8 cellular contexts compared by ENCODE assay signal in genomic region chr5:141417494-141418172, GRCh38.
DNase-seq lines count a peak whose midpoint lies in the region; ATAC-seq and TF ChIP-seq lines count a peak whose summit lies in the region.
"Not testable (repeated sequence)": the region's sequence is repeated elsewhere in the genome, so short reads cannot be mapped to it uniquely, and the experiment has no call there.

TSS of gene PCDHGB7 (plus strand) at chr5:141417677. CDS start at chr5:141417860, 183 bp downstream.

- peaks cover 32% of the 10 kb centered on the region for H3K4me1 Mint-ChIP-seq in activated naive CD4-positive, alpha-beta T cell treated with anti-CD3 and anti-CD28 coated beads, Interleukin-2, amount 10 ng/mL, durations not matched to agents 7 days and 5 days
- H3K4me1 Mint-ChIP-seq in stimulated activated naive B cell treated with anti-CD40 and anti-IgM and Interleukin-4, amounts not matched to agents 10 μg/mL and 1 μg/mL and 100 μg/mL, for 72 hours, result peaks cover 16 to 30% of the 10 kb centered on the region in 2 donors

- peak within 1 kb of the TSS; percentile 59 for H3K27ac Mint-ChIP-seq in activated naive CD4-positive, alpha-beta T cell treated with anti-CD3 and anti-CD28 coated beads, Interleukin-2, amount 10 ng/mL, durations not matched to agents 7 days and 5 days
- peak within 1 kb of the TSS; percentile 88 for H3K27ac Mint-ChIP-seq in stimulated activated naive B cell treated with anti-CD40 and anti-IgM and Interleukin-4, amounts not matched to agents 10 μg/mL and 1 μg/mL and 100 μg/mL, for 72 hours

- CTCF ChIA-PET in activated naive CD4-positive, alpha-beta T cell treated with anti-CD3 and anti-CD28 coated beads, Interleukin-2, amount 10 ng/mL, durations not matched to agents 7 days and 5 days (lab: Charles Lee), result interaction anchor here (0.9 to 1.7 kb wide), 9 partner anchors 11 to 146 kb away, joined by 3 to 6 read pairs (median 4); partner anchors contain the start of genes PCDHGB3 and PCDHGB6

- peaks cover 27% of the 10 kb centered on the region for H3K36me3 Mint-ChIP-seq in activated naive CD4-positive, alpha-beta T cell treated with anti-CD3 and anti-CD28 coated beads, Interleukin-2, amount 10 ng/mL, durations not matched to agents 7 days and 5 days
- peaks cover 23 to 24% of the 10 kb centered on the region in 2 donors for H3K36me3 Mint-ChIP-seq in stimulated activated naive B cell treated with anti-CD40 and anti-IgM and Interleukin-4, amounts not matched to agents 10 μg/mL and 1 μg/mL and 100 μg/mL, for 72 hours

- H3K27me3 Mint-ChIP-seq in activated naive CD4-positive, alpha-beta T cell treated with anti-CD3 and anti-CD28 coated beads, Interleukin-2, amount 10 ng/mL, durations not matched to agents 7 days and 5 days, result peaks cover 90% of the 10 kb centered on the region
- H3K27me3 Mint-ChIP-seq in stimulated activated naive B cell treated with anti-CD40 and anti-IgM and Interleukin-4, amounts not matched to agents 10 μg/mL and 1 μg/mL and 100 μg/mL, for 72 hours, result peaks cover 68 to 88% of the 10 kb centered on the region in 2 donors

- ATAC-seq in GM21447 (IDR thresholded peaks at IDR 0.05; ENCODE audit: unreplicated experiment) (peak; percentile 56), HG03521 (IDR thresholded peaks at IDR 0.05; ENCODE audit: unreplicated experiment) (peak; percentile 57)
- ATAC-seq in stimulated activated naive B cell treated with anti-CD40 and anti-IgM and Interleukin-4, amounts not matched to agents 10 μg/mL and 1 μg/mL and 100 μg/mL, for 72 hours (replicated peaks), result peak; percentile 55 to 75

- peaks cover 11% of the 10 kb centered on the region for H3K27me3 ChIP-seq in mucosa of stomach (ENCODE audit: control insufficient read depth, insufficient read depth, low read length)

- H3K9me3 Mint-ChIP-seq in activated naive CD4-positive, alpha-beta T cell treated with anti-CD3 and anti-CD28 coated beads, Interleukin-2, amount 10 ng/mL, durations not matched to agents 7 days and 5 days, result peaks cover 38% of the 10 kb centered on the region
- H3K9me3 Mint-ChIP-seq in stimulated activated naive B cell treated with anti-CD40 and anti-IgM and Interleukin-4, amounts not matched to agents 10 μg/mL and 1 μg/mL and 100 μg/mL, for 72 hours, result peaks cover 16 to 28% of the 10 kb centered on the region in 2 donors

- not testable (repeated sequence) for H3K36me3 ChIP-seq in mucosa of stomach (ENCODE audit: control insufficient read depth, insufficient read depth, low read length)

- DNase-seq in DMS53 (lab: John Stamatoyannopoulos, UW) (peak; percentile 89), RKO (ENCODE audit: low spot score) (peak; percentile 67), foreskin fibroblast (peak; percentile 84 to 94)
- DNase-seq in activated naive CD4-positive, alpha-beta T cell treated with anti-CD3 and anti-CD28 coated beads, Interleukin-2, amount 10 ng/mL, durations not matched to agents 7 days and 5 days, result peak; percentile 63
- not testable (repeated sequence) for DNase-seq in stimulated activated naive B cell treated with anti-CD40 and anti-IgM and Interleukin-4, amounts not matched to agents 10 μg/mL and 1 μg/mL and 100 μg/mL, for 72 hours

- H3K4me3 ChIP-seq in foreskin fibroblast (ENCODE audit: low read depth in 1 of 2, low read length in 2 of 2) (peak within 1 kb of the TSS; percentile 46 to 56), mucosa of stomach (ENCODE audit: low read length) (peak within 1 kb of the TSS; percentile 10)

- H3K9me3 ChIP-seq in mucosa of stomach (ENCODE audit: control insufficient read depth, low read length), result peaks cover 61% of the 10 kb centered on the region

- TF ChIP-seq CTCF in foreskin fibroblast (IDR thresholded peaks at IDR 0.05; ENCODE audit: low read depth, low read length), result peak; percentile 78

- H3K9ac ChIP-seq in mucosa of stomach (ENCODE audit: low read length), result not testable (repeated sequence)

- H3K4me3 Mint-ChIP-seq in activated naive CD4-positive, alpha-beta T cell treated with anti-CD3 and anti-CD28 coated beads, Interleukin-2, amount 10 ng/mL, durations not matched to agents 7 days and 5 days, result peak within 1 kb of the TSS; percentile 60
- peak within 1 kb of the TSS; percentile 63 to 75 for H3K4me3 Mint-ChIP-seq in stimulated activated naive B cell treated with anti-CD40 and anti-IgM and Interleukin-4, amounts not matched to agents 10 μg/mL and 1 μg/mL and 100 μg/mL, for 72 hours

- H3K4me1 ChIP-seq in mucosa of stomach (ENCODE audit: control insufficient read depth, insufficient read depth, low read length), result not testable (repeated sequence)
